ENCODE assay signal across 1 cellular context in the genomic region with DNA sequence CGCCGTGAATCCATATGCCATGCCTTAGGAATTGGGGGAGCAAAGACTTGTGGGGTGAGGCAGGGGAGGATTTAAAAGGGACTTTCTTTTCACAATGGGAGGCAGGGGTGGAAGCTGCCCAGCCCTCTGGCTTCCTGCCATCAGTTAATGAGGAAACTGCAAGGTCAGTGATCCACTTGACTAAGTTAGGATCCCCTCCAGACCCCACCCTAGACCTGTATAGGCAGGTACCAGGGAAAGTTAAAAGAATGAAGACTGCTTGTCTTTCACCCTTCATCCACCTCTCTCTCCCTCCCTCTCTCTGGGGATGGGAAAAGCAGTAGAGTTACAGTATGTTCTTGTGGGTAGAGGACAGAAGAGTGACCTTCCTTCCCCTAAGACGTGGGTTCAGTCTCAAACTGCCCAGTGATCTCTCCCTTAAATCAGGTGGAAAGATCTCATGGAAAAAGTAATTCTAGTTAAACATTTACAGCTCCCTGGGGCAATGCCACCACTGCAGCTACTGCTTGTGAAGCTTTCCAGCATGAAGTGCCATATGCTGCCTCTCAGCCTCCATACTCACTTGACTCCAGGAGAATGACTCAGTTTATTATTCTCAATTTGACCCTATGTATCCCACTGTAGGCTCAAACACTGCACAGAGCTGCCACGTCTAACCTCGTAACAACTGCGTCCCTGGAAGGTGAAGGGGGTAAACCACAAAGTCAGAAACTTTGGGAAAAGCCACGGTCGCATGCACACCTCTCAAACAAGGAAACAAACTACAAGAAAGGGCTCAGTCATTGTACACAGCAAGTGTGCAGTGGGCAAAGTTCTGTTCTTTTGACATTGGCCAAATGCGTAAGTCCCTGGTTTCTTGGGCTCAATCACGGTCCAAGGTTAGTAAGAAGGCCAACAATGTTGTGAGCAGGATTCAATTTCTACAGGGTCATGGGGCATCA.
TF ChIP-seq lines count a peak whose summit lies in the region.

No MANE protein-coding gene starts in this region.

TF ChIP-seq in H1, 55 proteins besides CTCF, POLR2A, EP300 and RAD21:
- TF ChIP-seq CEBPB (IDR thresholded peaks at IDR 0.05; ENCODE audit: low read depth, low read length) = no peak
- no peak for TF ChIP-seq SAP30 (IDR thresholded peaks at IDR 0.05; ENCODE audit: insufficient read depth, insufficient replicate concordance, low read length)
- TF ChIP-seq FOSL1 (IDR thresholded peaks at IDR 0.05; ENCODE audit: insufficient read depth, low read depth, low read length) = no peak
- no peak for TF ChIP-seq POLR2AphosphoS5 (IDR thresholded peaks at IDR 0.05; ENCODE audit: low read depth, low read length)
- no peak for TF ChIP-seq CHD2 (IDR thresholded peaks at IDR 0.05; ENCODE audit: low read length)
- no peak for TF ChIP-seq RXRA (IDR thresholded peaks at IDR 0.05; ENCODE audit: insufficient read depth, low read depth, low read length)
- TF ChIP-seq GABPA (IDR thresholded peaks at IDR 0.05; ENCODE audit: borderline replicate concordance, insufficient read depth, low read length) = no peak
- TF ChIP-seq BRCA1 (IDR thresholded peaks at IDR 0.05; ENCODE audit: low read depth, low read length) = no peak
- TF ChIP-seq YY1 (IDR thresholded peaks at IDR 0.05; ENCODE audit: low read depth, low read length) = no peak
- TF ChIP-seq, protein P1, sequence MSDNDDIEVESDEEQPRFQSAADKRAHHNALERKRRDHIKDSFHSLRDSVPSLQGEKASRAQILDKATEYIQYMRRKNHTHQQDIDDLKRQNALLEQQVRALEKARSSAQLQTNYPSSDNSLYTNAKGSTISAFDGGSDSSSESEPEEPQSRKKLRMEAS (IDR thresholded peaks at IDR 0.05) = no peak
- TF ChIP-seq EGR1 (IDR thresholded peaks at IDR 0.05; ENCODE audit: borderline replicate concordance, low read depth, low read length) = no peak
- no peak for TF ChIP-seq GTF2F1 (IDR thresholded peaks at IDR 0.05; ENCODE audit: borderline replicate concordance, low read depth, low read length)
- TF ChIP-seq TAF1 (IDR thresholded peaks at IDR 0.05; ENCODE audit: low read depth, low read length) = no peak
- TF ChIP-seq, protein P2, sequence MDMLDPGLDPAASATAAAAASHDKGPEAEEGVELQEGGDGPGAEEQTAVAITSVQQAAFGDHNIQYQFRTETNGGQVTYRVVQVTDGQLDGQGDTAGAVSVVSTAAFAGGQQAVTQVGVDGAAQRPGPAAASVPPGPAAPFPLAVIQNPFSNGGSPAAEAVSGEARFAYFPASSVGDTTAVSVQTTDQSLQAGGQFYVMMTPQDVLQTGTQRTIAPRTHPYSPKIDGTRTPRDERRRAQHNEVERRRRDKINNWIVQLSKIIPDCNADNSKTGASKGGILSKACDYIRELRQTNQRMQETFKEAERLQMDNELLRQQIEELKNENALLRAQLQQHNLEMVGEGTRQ (IDR thresholded peaks at IDR 0.05; ENCODE audit: low read length) = no peak
- no peak for TF ChIP-seq RNF2 (IDR thresholded peaks at IDR 0.05; ENCODE audit: borderline replicate concordance, low read depth, low read length, missing control alignments, poor library complexity, severe bottlenecking)
